ENCODE assay signal across 1 cellular context in genomic region chr19:35994868-35995654, GRCh38.
TF ChIP-seq lines count a peak whose summit lies in the region.

Gene SDHAF1 (plus strand): TSS chr19:35995188. CDS start chr19:35995275, 87 bp downstream.

TF ChIP-seq in K562, 482 proteins besides CTCF, POLR2A, EP300 and RAD21 (continued from another document and continues in another):
- TF ChIP-seq ZBTB40 (IDR thresholded peaks at IDR 0.05) (peak; percentile 93), ZBTB40 (CRISPR knock-in tag; IDR thresholded peaks at IDR 0.05) (no peak), ID3 (CRISPR knock-in tag; IDR thresholded peaks at IDR 0.05) (no peak), ID3 (tag; IDR thresholded peaks at IDR 0.05) (peak; percentile 87), STAG1 (CRISPR knock-in tag; IDR thresholded peaks at IDR 0.05; ENCODE audit: borderline replicate concordance) (no peak), ZBTB8A (IDR thresholded peaks at IDR 0.05; ENCODE audit: partially characterized antibody) (no peak), CTCFL (IDR thresholded peaks at IDR 0.05; ENCODE audit: borderline replicate concordance, insufficient read depth, low read depth, low read length, poor library complexity, severe bottlenecking) (peak; percentile 62), PRDM10 (IDR thresholded peaks at IDR 0.05; ENCODE audit: partially characterized antibody) (peak; percentile 68), RBM39 (optimal IDR thresholded peaks at IDR 0.05; ENCODE audit: low read depth, low read length) (no peak), ZSCAN32 (CRISPR knock-in tag; IDR thresholded peaks at IDR 0.05) (no peak), NR2C1 (IDR thresholded peaks at IDR 0.05) (peak; percentile 96), NR2C1 (tag; IDR thresholded peaks at IDR 0.05) (peak; percentile 97), RBFOX2 (IDR thresholded peaks at IDR 0.05; ENCODE audit: low read depth, low read length) (peak; percentile 95), NCOA1 (IDR thresholded peaks at IDR 0.05; ENCODE audit: low read depth) (0 out of 2 replicates have a peak, but pooled peaks have one; percentile 11), ZBTB1 (CRISPR knock-in tag; IDR thresholded peaks at IDR 0.05; ENCODE audit: borderline replicate concordance, low read depth) (peak; percentile 95), PURB (CRISPR knock-in tag; IDR thresholded peaks at IDR 0.05; ENCODE audit: low read depth) (no peak), SAFB (IDR thresholded peaks at IDR 0.05; ENCODE audit: borderline replicate concordance, low read depth, low read length) (0 out of 2 replicates have a peak, but pooled peaks have one; percentile 15), SMAD4 (CRISPR knock-in tag; conservative IDR thresholded peaks at IDR 0.05) (peak; percentile 77; the same call in 1 of the 2 replicates), KDM5B (IDR thresholded peaks at IDR 0.05; ENCODE audit: insufficient replicate concordance, low read depth, low read length) (peak; percentile 96), TEAD4 (IDR thresholded peaks at IDR 0.05; ENCODE audit: low read length) (no peak), TEAD4 (CRISPR knock-in tag; IDR thresholded peaks at IDR 0.05; ENCODE audit: borderline replicate concordance) (peak; percentile 75; the same call in 1 of the 2 replicates), E2F6 (IDR thresholded peaks at IDR 0.05; ENCODE audit: borderline replicate concordance in 1 of 2, extremely low read depth in 1 of 2, insufficient read depth in 1 of 2, insufficient read length in 1 of 2, low read depth in 1 of 2, low read length in 1 of 2, poor library complexity in 1 of 2, severe bottlenecking in 1 of 2) (peak; percentile 63 to 77), NKRF (IDR thresholded peaks at IDR 0.05; ENCODE audit: borderline replicate concordance) (peak; percentile 67; the same call in 1 of the 2 replicates), ATF6 (CRISPR knock-in tag; IDR thresholded peaks at IDR 0.05) (0 out of 2 replicates have a peak, but pooled peaks have one; percentile 61), RAD51 (IDR thresholded peaks at IDR 0.05; ENCODE audit: borderline replicate concordance, low read depth) (no peak), NONO (IDR thresholded peaks at IDR 0.05; ENCODE audit: low read depth in 2 of 2, low read length in 1 of 2) (peak in 1 of 2 experiments; percentile 76; a peak in 2 of 4 replicates), PKNOX1 (IDR thresholded peaks at IDR 0.05) (peak; percentile 80), ZNF12 (CRISPR knock-in tag; IDR thresholded peaks at IDR 0.05) (peak; percentile 75; the same call in 1 of the 2 replicates), YY1 (IDR thresholded peaks at IDR 0.05; ENCODE audit: borderline replicate concordance in 1 of 3, control insufficient read depth in 1 of 3, extremely low read depth in 1 of 3, insufficient read depth in 3 of 3, insufficient read length in 1 of 3, insufficient replicate concordance in 2 of 3, low read depth in 1 of 3, low read length in 2 of 3) (peak; percentile 6 to 19 (median 15)), SIN3B (IDR thresholded peaks at IDR 0.05; ENCODE audit: low read depth) (peak; percentile 77; the same call in 1 of the 2 replicates), CBX2 (IDR thresholded peaks at IDR 0.05; ENCODE audit: insufficient read depth, low read length, poor library complexity, severe bottlenecking) (no peak)
